ENCODE assay signal across 12 cellular contexts in genomic region chr1:43455205-43455889, GRCh38. TPM values are rescaled to one million over a fixed set of nuclear protein-coding genes. Genes with fewer than 3 reads are reported as not detected.
DNase-seq lines count a peak whose midpoint lies in the region; ATAC-seq, FAIRE-seq and TF ChIP-seq lines count a peak whose summit lies in the region.
"Had no signal": no experiment of that assay in that cellular context is flagged by ENCODE, and none has a peak within 500 bp of the region (broad histone marks: within the 10 kb centered on the region; RNA-seq: fewer than 3 reads in every experiment).

No MANE protein-coding gene starts in this region.

- WGBS in GM12878 (ENCODE audit: insufficient coverage, insufficient replicate concordance, low lambda C conversion rate, missing lambda C conversion rate), result 83% methylated on average over 8 of the region's 8 CpGs

- ATAC-seq in GM12878 (no peak), HG03521 (IDR thresholded peaks at IDR 0.05; ENCODE audit: unreplicated experiment) (no peak)

- POLR2A ChIA-PET in GM12878 (lab: Charles Lee), result interaction anchor here (0.6 to 2.2 kb wide), 4 partner anchors 13 to 196 kb away, joined by 3 to 10 read pairs (median 4); partner anchors contain the start of genes ELOVL1 and KDM4A

- TF ChIP-seq EP300 in GM12878 (IDR thresholded peaks at IDR 0.05; ENCODE audit: borderline replicate concordance in 1 of 2, control insufficient read depth in 1 of 2, low read depth in 2 of 2, low read length in 2 of 2), result no peak

- no peaks in the 10 kb centered on the region for H3K79me2 ChIP-seq in GM12878 (ENCODE audit: control insufficient read depth, insufficient read depth, low read length)

- H3K27me3 ChIP-seq in GM12878 (replicated peaks in 1 of 2; ENCODE audit: control insufficient read depth in 2 of 2, insufficient read depth in 2 of 2, low read length in 1 of 2), result no peaks in the 10 kb centered on the region

- no peak for TF ChIP-seq RAD21 in GM12878 (IDR thresholded peaks at IDR 0.05; ENCODE audit: insufficient read depth, low read depth, low read length)

- TF ChIP-seq POLR2A in GM12878 (IDR thresholded peaks at IDR 0.05; ENCODE audit: low read depth, low read length), result no peak

- TF ChIP-seq CTCF in GM12878 (IDR thresholded peaks at IDR 0.05 in 2 of 3, conservative IDR thresholded peaks at IDR 0.05 in 1 of 3; ENCODE audit: control insufficient read depth in 2 of 3, extremely low read depth in 1 of 3, insufficient read depth in 1 of 3, low read depth in 3 of 3, low read length in 3 of 3), result no peak
- TF ChIP-seq CTCF in type B pancreatic cell (conservative IDR thresholded peaks at IDR 0.05), result no peak

- peak overlapping the region; percentile 71 for H3K4me3 Mint-ChIP-seq in type B pancreatic cell

- H4K20me1 ChIP-seq in GM12878 (ENCODE audit: control insufficient read depth, insufficient read depth), result no peaks in the 10 kb centered on the region

- no peak overlapping the region for H3K27ac Mint-ChIP-seq in type B pancreatic cell

- in situ Hi-C loops in GM12878 (cut with MboI), result no loop called here

- peaks cover 19% of the 10 kb centered on the region for H3K27me3 Mint-ChIP-seq in type B pancreatic cell

- H3K4me3 ChIP-seq in GM12878, result no peak overlapping the region
- H3K4me3 ChIP-seq: SK-N-MC had no signal

- H3K36me3 ChIP-seq in GM12878 (ENCODE audit: control insufficient read depth in 2 of 2, insufficient read depth in 2 of 2, low read length in 1 of 2), result peaks cover 0 to 6% of the 10 kb centered on the region in 2 experiments; a peak in 2 of 4 replicates

- DNase-seq in NCI-H748 (lab: John Stamatoyannopoulos, UW; ENCODE audit: unreplicated experiment) (peak; percentile 68), NCI-H748 treated with DMSO at 0.1 percent for 48 hours (lab: John Stamatoyannopoulos, UW) (no peak), GM12878 (ENCODE audit: low read depth, low spot score) (no peak), medulla oblongata (ENCODE audit: extremely low spot score) (peak; percentile 28), type B pancreatic cell (ENCODE audit: extremely low spot score, unreplicated experiment) (no peak), HuH-7 (ENCODE audit: low spot score) (no peak), SKM-1 (lab: John Stamatoyannopoulos, UW; ENCODE audit: unreplicated experiment) (no peak)
- DNase-seq: activated naive CD4-positive, alpha-beta T cell treated with Interleukin-2 at 50 U/mL for 16 hours had no signal

- H3K27ac ChIP-seq in GM12878 (ENCODE audit: control insufficient read depth, insufficient read depth), result no peak overlapping the region
- H3K27ac ChIP-seq: SK-N-MC had no signal

- intact Hi-C loops in GM12878 (cut with micrococcal nuclease; ENCODE audit: unreplicated experiment), result no loop called here

- no peaks in the 10 kb centered on the region; the same call in 2 of the 3 replicates for H3K9me3 ChIP-seq in GM12878 (replicated peaks; ENCODE audit: control insufficient read depth, insufficient read depth, low read length)

- H3K4me1 ChIP-seq in GM12878 (ENCODE audit: control insufficient read depth, insufficient read depth, low read length), result peaks cover 7% of the 10 kb centered on the region

- no peak overlapping the region; the same call in 1 of the 2 replicates for H2AFZ ChIP-seq in GM12878 (ENCODE audit: control insufficient read depth, low read depth, low read length)

- BruUV-seq in GM12878 (replicated peaks; lab: Mats Ljungman, UMichigan), result no TSS peak

- H3K9ac ChIP-seq in GM12878 (ENCODE audit: control insufficient read depth, insufficient read depth, low read length), result no peak overlapping the region

- no peak for FAIRE-seq in GM12878 (lab: Jason Lieb, UNC)

- H3K4me2 ChIP-seq in GM12878 (ENCODE audit: control insufficient read depth, insufficient read depth), result peak overlapping the region; percentile 90; the same call in 1 of the 2 replicates

- peaks cover 4% of the 10 kb centered on the region for H3K9me3 Mint-ChIP-seq in type B pancreatic cell
- H3K9me3 Mint-ChIP-seq: naive B cell; stimulated activated naive CD8-positive, alpha-beta T cell treated with anti-CD3 and anti-CD28 coated beads, Interleukin-15, Interleukin-2, amounts not matched to agents 100 ng/mL and 50 ng/mL, for 24 hours had no signal

- H3K4me1 Mint-ChIP-seq in type B pancreatic cell (ENCODE audit: unreplicated experiment), result peaks cover 20% of the 10 kb centered on the region

- peaks cover 21% of the 10 kb centered on the region for H3K36me3 Mint-ChIP-seq in type B pancreatic cell
- H3K36me3 Mint-ChIP-seq: naive B cell had no signal

- CTCF ChIA-PET in GM12878 (lab: Yijun Ruan, JAX), result interaction anchor here (0.6 to 2.3 kb wide), 7 partner anchors 7 to 588 kb away, joined by 3 to 13 read pairs (median 4); no protein-coding TSS in a partner anchor

- RAD21 ChIA-PET in GM12878 (lab: Charles Lee; ENCODE audit: unreplicated experiment), result interaction anchor here (1.5 to 1.9 kb wide), 4 partner anchors 97 to 228 kb away, joined by 4 to 8 read pairs (median 6); partner anchors contain the start of gene CDC20

- SMC1A ChIA-PET in GM12878 (lab: Charles Lee; ENCODE audit: uncharacterized antibody, unreplicated experiment), result interaction anchor here (0.7 to 1.8 kb wide), 7 partner anchors 8 to 228 kb away, joined by 3 to 5 read pairs (median 4); no protein-coding TSS in a partner anchor

TF ChIP-seq in GM12878, 131 proteins besides CTCF, POLR2A, EP300 and RAD21:
- no peak for TF ChIP-seq RBBP5 (conservative IDR thresholded peaks at IDR 0.05)
- TF ChIP-seq, protein P1, sequence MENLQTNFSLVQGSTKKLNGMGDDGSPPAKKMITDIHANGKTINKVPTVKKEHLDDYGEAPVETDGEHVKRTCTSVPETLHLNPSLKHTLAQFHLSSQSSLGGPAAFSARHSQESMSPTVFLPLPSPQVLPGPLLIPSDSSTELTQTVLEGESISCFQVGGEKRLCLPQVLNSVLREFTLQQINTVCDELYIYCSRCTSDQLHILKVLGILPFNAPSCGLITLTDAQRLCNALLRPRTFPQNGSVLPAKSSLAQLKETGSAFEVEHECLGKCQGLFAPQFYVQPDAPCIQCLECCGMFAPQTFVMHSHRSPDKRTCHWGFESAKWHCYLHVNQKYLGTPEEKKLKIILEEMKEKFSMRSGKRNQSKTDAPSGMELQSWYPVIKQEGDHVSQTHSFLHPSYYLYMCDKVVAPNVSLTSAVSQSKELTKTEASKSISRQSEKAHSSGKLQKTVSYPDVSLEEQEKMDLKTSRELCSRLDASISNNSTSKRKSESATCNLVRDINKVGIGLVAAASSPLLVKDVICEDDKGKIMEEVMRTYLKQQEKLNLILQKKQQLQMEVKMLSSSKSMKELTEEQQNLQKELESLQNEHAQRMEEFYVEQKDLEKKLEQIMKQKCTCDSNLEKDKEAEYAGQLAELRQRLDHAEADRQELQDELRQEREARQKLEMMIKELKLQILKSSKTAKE (IDR thresholded peaks at IDR 0.05; ENCODE audit: low read depth, poor library complexity, severe bottlenecking), result no peak
- TF ChIP-seq NFXL1 (IDR thresholded peaks at IDR 0.05; ENCODE audit: borderline replicate concordance), result no peak
- no peak for TF ChIP-seq FOXM1 (IDR thresholded peaks at IDR 0.05; ENCODE audit: low read depth, low read length)
- TF ChIP-seq RB1 (IDR thresholded peaks at IDR 0.05; ENCODE audit: borderline replicate concordance), result no peak
- TF ChIP-seq, protein P2, sequence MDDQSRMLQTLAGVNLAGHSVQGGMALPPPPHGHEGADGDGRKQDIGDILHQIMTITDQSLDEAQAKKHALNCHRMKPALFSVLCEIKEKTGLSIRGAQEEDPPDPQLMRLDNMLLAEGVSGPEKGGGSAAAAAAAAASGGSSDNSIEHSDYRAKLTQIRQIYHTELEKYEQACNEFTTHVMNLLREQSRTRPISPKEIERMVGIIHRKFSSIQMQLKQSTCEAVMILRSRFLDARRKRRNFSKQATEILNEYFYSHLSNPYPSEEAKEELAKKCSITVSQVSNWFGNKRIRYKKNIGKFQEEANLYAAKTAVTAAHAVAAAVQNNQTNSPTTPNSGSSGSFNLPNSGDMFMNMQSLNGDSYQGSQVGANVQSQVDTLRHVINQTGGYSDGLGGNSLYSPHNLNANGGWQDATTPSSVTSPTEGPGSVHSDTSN (IDR thresholded peaks at IDR 0.05; ENCODE audit: insufficient replicate concordance, low read depth, low read length), result no peak

RNA-seq across cellular contexts. Expression of gene HYI, which starts 1.6 kb away (rescaled TPM):
- 10.2 and 14.2 TPM in 2 replicates for total RNA-seq in GM12878 (2013; cell fraction: nucleolus; rRNA removed)
- total RNA-seq in GM12878 (2014; rRNA removed) (2.9 and 5.6 TPM in 2 replicates), GM12878 (2014; rRNA removed; fragmentation: Illumina TruSeq; extraction: Trizol) (1.6 and 2.0 TPM in 2 replicates), GM12878 (2021) (5.3 and 5.5 TPM in 2 replicates), type B pancreatic cell (ENCODE audit: low replicate concordance) (20.0 and 36.0 TPM in 2 replicates)
- polyA plus RNA-seq in GM12878 (2011; ENCODE audit: low read depth), result 17.0 TPM
- polyA plus RNA-seq in GM12878 (2011; rRNA removed) (0.46 and 0.69 TPM in 2 replicates), GM12878 (2014; fragmentation: Illumina TruSeq; extraction: Trizol) (1.3 and 1.9 TPM in 2 replicates), GM12878 (2014; fragmentation: Nextera tagmentation; extraction: Ambion mirVana) (under 1 TPM; 0.27 TPM), GM12878 (2014; rRNA removed) (5.4 and 7.5 TPM in 2 replicates), GM12878 (2016; fragmentation: Nextera tagmentation; extraction: Ambion mirVana) (1 to 10 TPM; 2.1 to 2.4 TPM)
- polyA plus RNA-seq in GM12878 (2011; cell fraction: cytosol; rRNA removed), result 0.70 and 0.78 TPM in 2 replicates
- polyA plus RNA-seq in GM12878 (2011; cell fraction: nucleus; rRNA removed), result 2.4 and 2.6 TPM in 2 replicates
- 7.6 and 15.5 TPM in 2 replicates for polyA plus RNA-seq in GM12878 (2012)
- 1.4 TPM in 1 of 2 replicates, not detected in the other for polyA minus RNA-seq in GM12878 (2011; rRNA and poly(A)+ RNA removed)
- not detected in 2 replicates for polyA minus RNA-seq in GM12878 (2011; cell fraction: cytosol; rRNA and poly(A)+ RNA removed)
- polyA minus RNA-seq in GM12878 (2011; cell fraction: nucleus; rRNA and poly(A)+ RNA removed), result 0.29 and 0.73 TPM in 2 replicates

Comparison
In these comparisons a context has a peak if more than half of its experiments do, and no peak if none do; other contexts are left out.
1. DNase-seq: peak in NCI-H748 (single experiment) and medulla oblongata (single experiment); none in NCI-H748 treated with DMSO at 0.1 percent for 48 hours (single experiment), GM12878 (single experiment), type B pancreatic cell (single experiment), HuH-7 (single experiment) and SKM-1 (single experiment).